In the genomic region with DNA sequence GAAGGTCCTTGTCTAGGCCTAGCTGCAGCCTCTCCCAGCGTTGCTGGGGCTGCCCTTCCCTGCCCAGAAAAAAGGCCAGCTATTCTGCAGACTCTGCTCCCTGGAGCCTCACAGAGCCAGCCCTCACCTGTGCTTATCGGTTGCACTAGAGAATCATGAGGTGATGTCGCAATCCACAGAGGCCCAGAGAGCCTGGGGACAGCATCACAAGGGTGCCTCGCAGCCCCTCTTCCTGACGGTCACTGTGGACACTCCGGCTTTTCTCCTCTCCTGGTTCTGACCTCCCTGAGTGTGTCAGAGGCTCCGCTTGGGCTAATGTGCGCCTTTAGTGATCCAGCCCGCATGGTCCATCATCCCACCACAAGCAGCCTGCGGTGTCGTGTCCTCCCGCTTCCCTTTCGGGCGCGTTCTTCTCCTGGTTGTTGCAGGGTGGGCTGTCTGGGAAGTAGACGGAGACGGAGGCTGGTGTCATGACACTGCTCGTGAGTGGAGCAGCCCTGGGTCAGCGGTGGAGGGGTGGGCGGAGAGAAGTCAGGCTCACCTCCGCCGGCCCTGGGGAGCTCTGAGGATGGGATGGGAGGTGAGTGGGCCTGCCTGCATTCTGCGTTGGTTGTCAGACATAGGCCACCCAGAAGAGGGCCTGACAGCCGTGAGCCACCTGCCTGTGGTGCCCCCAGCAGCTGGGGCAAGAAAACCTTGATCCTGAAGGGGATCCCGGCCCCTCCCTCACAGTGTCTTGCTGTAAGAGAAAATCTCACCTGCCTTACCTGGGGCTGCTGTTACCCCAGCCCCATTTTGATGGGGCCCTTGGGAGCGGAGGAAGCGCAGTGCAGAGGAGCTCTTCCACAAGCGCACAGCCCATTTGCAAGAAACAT, we compare ENCODE assay signal across 16 cellular contexts.
DNase-seq lines count a peak whose midpoint lies in the region; ATAC-seq and TF ChIP-seq lines count a peak whose summit lies in the region.
"Had no signal": no experiment of that assay in that cellular context is flagged by ENCODE, and none has a peak within 500 bp of the region (broad histone marks: within the 10 kb centered on the region; RNA-seq: fewer than 3 reads in every experiment).

No MANE protein-coding gene starts in this region.

- 88 to 92% methylated on average over 10 to 28 of the region's 28 CpGs for WGBS in endodermal cell (ENCODE audit: insufficient coverage in 1 of 2, insufficient read length in 1 of 2), 2 experiments

- no peaks in the 10 kb centered on the region for H3K9me3 Mint-ChIP-seq in T-helper 2 cell treated with Interferon-gamma antibody and Interleukin-4, amounts not matched to agents 5 μg/mL and 100 μg/mL, for 36 hours
- H3K9me3 Mint-ChIP-seq in endodermal cell = no peaks in the 10 kb centered on the region
- H3K9me3 Mint-ChIP-seq: naive B cell; stimulated activated naive CD8-positive, alpha-beta T cell treated with anti-CD3 and anti-CD28 coated beads, Interleukin-15, amount 100 ng/mL, for 72 hours had no signal

- peaks cover 38% of the 10 kb centered on the region for H3K4me1 Mint-ChIP-seq in T-helper 2 cell treated with Interferon-gamma antibody and Interleukin-4, amounts not matched to agents 5 μg/mL and 100 μg/mL, for 36 hours (ENCODE audit: low read depth)
- H3K4me1 Mint-ChIP-seq in endodermal cell = peaks cover 21% of the 10 kb centered on the region

- no peak overlapping the region for H3K4me3 Mint-ChIP-seq in T-helper 2 cell treated with Interferon-gamma antibody and Interleukin-4, amounts not matched to agents 5 μg/mL and 100 μg/mL, for 36 hours
- no peak overlapping the region for H3K4me3 Mint-ChIP-seq in endodermal cell
- H3K4me3 Mint-ChIP-seq: naive B cell; stimulated activated naive CD8-positive, alpha-beta T cell treated with anti-CD3 and anti-CD28 coated beads, Interleukin-15, amount 100 ng/mL, for 72 hours had no signal

- H2AFZ ChIP-seq in osteoblast (ENCODE audit: low read length) = no peak overlapping the region

- H3K4me2 ChIP-seq in osteoblast (ENCODE audit: insufficient read depth, low read length) = no peak overlapping the region

- H3K27ac Mint-ChIP-seq in T-helper 2 cell treated with Interferon-gamma antibody and Interleukin-4, amounts not matched to agents 5 μg/mL and 100 μg/mL, for 36 hours = peak overlapping the region; percentile 69
- peak overlapping the region; percentile 18 for H3K27ac Mint-ChIP-seq in endodermal cell
- H3K27ac Mint-ChIP-seq: naive B cell had no signal

- H3K27me3 ChIP-seq in endodermal cell (ENCODE audit: control insufficient read depth, insufficient read depth, low read length, poor library complexity, severe bottlenecking) (no peaks in the 10 kb centered on the region), osteoblast (ENCODE audit: insufficient read depth, low read length) (no peaks in the 10 kb centered on the region)

- H3K36me3 ChIP-seq in endodermal cell (ENCODE audit: control insufficient read depth, insufficient read depth, low read length) (peaks cover 26% of the 10 kb centered on the region), osteoblast (ENCODE audit: insufficient read depth, low read length) (peaks cover 26% of the 10 kb centered on the region)

- H3K4me1 ChIP-seq in endodermal cell (ENCODE audit: control insufficient read depth, insufficient read depth, low read length) = peaks cover 17% of the 10 kb centered on the region
- H3K4me1 ChIP-seq in osteoblast (ENCODE audit: insufficient read depth, low read length) = peaks cover 16% of the 10 kb centered on the region

- H3K9me3 ChIP-seq in endodermal cell (ENCODE audit: control insufficient read depth, low read length) = no peaks in the 10 kb centered on the region
- no peaks in the 10 kb centered on the region for H3K9me3 ChIP-seq in osteoblast (ENCODE audit: low read depth, low read length)

- H4K20me1 ChIP-seq in osteoblast (ENCODE audit: insufficient read depth, low read length) = no peaks in the 10 kb centered on the region

- TF ChIP-seq CTCF in endodermal cell (conservative IDR thresholded peaks at IDR 0.05) = no peak
- no peak for TF ChIP-seq CTCF in osteoblast (IDR thresholded peaks at IDR 0.05; ENCODE audit: extremely low read depth, low read depth, low read length)

- no peak for DNase-seq in T-helper 2 cell treated with Interferon-gamma antibody and Interleukin-4, amounts not matched to agents 5 μg/mL and 100 μg/mL, for 36 hours (ENCODE audit: low spot score)
- DNase-seq in T-helper 2 cell = no peak
- DNase-seq in HuH-7 (ENCODE audit: low spot score) = peak; percentile 67
- DNase-seq in endodermal cell = no peak
- peak; percentile 86 for DNase-seq in osteoblast (ENCODE audit: insufficient read length, low spot score, missing footprints)
- no peak for DNase-seq in NCI-H2171 (lab: John Stamatoyannopoulos, UW)
- no peak for DNase-seq in SHP77 (lab: John Stamatoyannopoulos, UW)
- DNase-seq: activated CD4-positive, CD25-positive, alpha-beta regulatory T cell; amniotic stem cell; DND-41; MV-4-11; naive B cell; NCI-H2081 treated with DMSO at 0.1 percent for 48 hours; stimulated activated naive CD8-positive, alpha-beta T cell treated with anti-CD3 and anti-CD28 coated beads, Interleukin-15, amount 100 ng/mL, for 72 hours had no signal

- ATAC-seq in HG03571 (IDR thresholded peaks at IDR 0.05; ENCODE audit: unreplicated experiment) = no peak

- no peak overlapping the region for H3K9ac ChIP-seq in endodermal cell (ENCODE audit: extremely low read depth, low read length, poor library complexity, severe bottlenecking)

- peaks cover 49% of the 10 kb centered on the region for H3K36me3 Mint-ChIP-seq in T-helper 2 cell treated with Interferon-gamma antibody and Interleukin-4, amounts not matched to agents 5 μg/mL and 100 μg/mL, for 36 hours (ENCODE audit: low read depth)
- H3K36me3 Mint-ChIP-seq in endodermal cell (ENCODE audit: low read depth) = peaks cover 31% of the 10 kb centered on the region

- no peak overlapping the region for H3K4me3 ChIP-seq in endodermal cell (ENCODE audit: low read length)
- no peak overlapping the region for H3K4me3 ChIP-seq in osteoblast (ENCODE audit: insufficient read depth, low read length)
- H3K4me3 ChIP-seq: lung had no signal

- H3K79me2 ChIP-seq in osteoblast (ENCODE audit: insufficient read depth, low read length) = peaks cover 5% of the 10 kb centered on the region

- no peaks in the 10 kb centered on the region for H3K27me3 Mint-ChIP-seq in T-helper 2 cell treated with Interferon-gamma antibody and Interleukin-4, amounts not matched to agents 5 μg/mL and 100 μg/mL, for 36 hours (ENCODE audit: low read depth)
- H3K27me3 Mint-ChIP-seq in endodermal cell (ENCODE audit: insufficient read depth) = no peaks in the 10 kb centered on the region
- H3K27me3 Mint-ChIP-seq: naive B cell; stimulated activated naive CD8-positive, alpha-beta T cell treated with anti-CD3 and anti-CD28 coated beads, Interleukin-15, amount 100 ng/mL, for 72 hours had no signal

- H3K27ac ChIP-seq in endodermal cell (ENCODE audit: low read depth, low read length) = no peak overlapping the region
- peak overlapping the region; percentile 89 for H3K27ac ChIP-seq in osteoblast (ENCODE audit: low read depth, low read length)

Comparison
In these comparisons a context has a peak if more than half of its experiments do, and no peak if none do; other contexts are left out.
1. DNase-seq: peak in HuH-7 (single experiment) and osteoblast (single experiment); none in T-helper 2 cell treated with Interferon-gamma antibody and Interleukin-4, amounts not matched to agents 5 μg/mL and 100 μg/mL, for 36 hours (single experiment), T-helper 2 cell (0 of 5), endodermal cell (single experiment), NCI-H2171 (single experiment) and SHP77 (0 of 2).